ENCODE assay signal across 19 cellular contexts in the genomic region with DNA sequence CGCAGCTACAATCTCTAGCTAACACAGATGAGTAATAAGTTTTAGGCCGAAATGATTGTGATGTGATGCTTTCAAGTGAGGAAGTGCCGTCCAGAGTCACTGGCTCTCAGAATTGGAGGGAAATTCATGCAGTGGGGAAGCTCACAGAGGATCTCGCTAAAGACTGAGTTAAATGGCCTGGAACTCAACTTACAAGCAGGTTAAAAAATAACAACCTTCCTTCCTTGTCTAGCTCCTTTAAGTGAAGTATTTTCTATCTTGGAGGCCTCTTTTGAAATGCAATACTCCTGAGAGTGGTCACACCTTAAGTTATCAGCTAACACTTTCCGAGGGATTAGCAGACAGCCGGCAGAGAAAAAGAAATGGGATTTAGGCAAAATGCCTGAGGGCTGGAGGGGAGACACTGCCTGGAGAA.
"Had no signal": no experiment of that assay in that cellular context is flagged by ENCODE, and none has a peak within 500 bp of the region (broad histone marks: within the 10 kb centered on the region; RNA-seq: fewer than 3 reads in every experiment).

No MANE protein-coding gene starts in this region.

- H3K4me1 Mint-ChIP-seq: activated CD4-positive, alpha-beta T cell treated with anti-CD3 and anti-CD28 coated beads for 36 hours had no signal

- H3K9me3 ChIP-seq: gastroesophageal sphincter, heart right ventricle, pancreas, right lobe of liver, stomach, vagina had no signal

- H3K9me3 Mint-ChIP-seq: activated CD4-positive, alpha-beta memory T cell treated with anti-CD3 and anti-CD28 coated beads for 36 hours; activated naive CD8-positive, alpha-beta T cell treated with anti-CD3 and anti-CD28 coated beads for 36 hours; immature natural killer cell; stimulated activated effector memory CD8-positive, alpha-beta T cell treated with anti-CD3 and anti-CD28 coated beads, Interleukin-12 subunit alpha, Interleukin-12 subunit beta, amount 100 ng/mL, for 72 hours had no signal

- ATAC-seq: activated CD4-positive, alpha-beta T cell treated with anti-CD3 and anti-CD28 coated beads for 36 hours; esophagus mucosa; gastroesophageal sphincter; heart right ventricle; pancreas; right lobe of liver; stimulated activated effector memory CD8-positive, alpha-beta T cell treated with anti-CD3 and anti-CD28 coated beads, Interleukin-12 subunit alpha, Interleukin-12 subunit beta, amount 100 ng/mL, for 72 hours had no signal

- H3K4me3 ChIP-seq: gastroesophageal sphincter, heart right ventricle, pancreas, right lobe of liver, smooth muscle cell, stomach, vagina had no signal

- H3K4me3 Mint-ChIP-seq: activated CD4-positive, alpha-beta memory T cell treated with anti-CD3 and anti-CD28 coated beads for 36 hours; activated CD4-positive, alpha-beta T cell treated with anti-CD3 and anti-CD28 coated beads for 36 hours; activated naive CD8-positive, alpha-beta T cell treated with anti-CD3 and anti-CD28 coated beads for 36 hours; immature natural killer cell; stimulated activated effector memory CD8-positive, alpha-beta T cell treated with anti-CD3 and anti-CD28 coated beads, Interleukin-12 subunit alpha, Interleukin-12 subunit beta, amount 100 ng/mL, for 72 hours had no signal

- H3K27ac Mint-ChIP-seq: activated CD4-positive, alpha-beta memory T cell treated with anti-CD3 and anti-CD28 coated beads for 36 hours; activated CD4-positive, alpha-beta T cell treated with anti-CD3 and anti-CD28 coated beads for 36 hours; activated naive CD8-positive, alpha-beta T cell treated with anti-CD3 and anti-CD28 coated beads for 36 hours; immature natural killer cell; stimulated activated effector memory CD8-positive, alpha-beta T cell treated with anti-CD3 and anti-CD28 coated beads, Interleukin-12 subunit alpha, Interleukin-12 subunit beta, amount 100 ng/mL, for 72 hours had no signal

- H3K36me3 Mint-ChIP-seq: activated CD4-positive, alpha-beta memory T cell treated with anti-CD3 and anti-CD28 coated beads for 36 hours; activated naive CD8-positive, alpha-beta T cell treated with anti-CD3 and anti-CD28 coated beads for 36 hours; immature natural killer cell; stimulated activated effector memory CD8-positive, alpha-beta T cell treated with anti-CD3 and anti-CD28 coated beads, Interleukin-12 subunit alpha, Interleukin-12 subunit beta, amount 100 ng/mL, for 72 hours had no signal

- H3K27me3 ChIP-seq: gastroesophageal sphincter, pancreas, right lobe of liver, stomach, vagina had no signal

- H3K4me1 ChIP-seq: gastroesophageal sphincter, pancreas, stomach, vagina had no signal

- H3K27ac ChIP-seq: gastroesophageal sphincter, heart right ventricle, pancreas, right lobe of liver, stomach, vagina had no signal

- H3K36me3 ChIP-seq: gastroesophageal sphincter, heart right ventricle, pancreas, right lobe of liver, stomach, vagina had no signal

- DNase-seq: activated CD4-positive, alpha-beta memory T cell treated with anti-CD3 and anti-CD28 coated beads for 36 hours; activated CD4-positive, alpha-beta T cell treated with anti-CD3 and anti-CD28 coated beads for 36 hours; activated naive CD4-positive, alpha-beta T cell; activated naive CD8-positive, alpha-beta T cell treated with anti-CD3 and anti-CD28 coated beads for 36 hours; activated T-cell treated with anti-CD3 and anti-CD28 coated beads for 4 hours; amniotic stem cell; effector CD4-positive, alpha-beta T cell; heart right ventricle; immature natural killer cell; pancreas; right lobe of liver; stimulated activated CD4-positive, alpha-beta T cell treated with anti-CD3 and anti-CD28 coated beads, Interleukin-4, amount 100 ng/mL, for 24 hours; stomach; trophoblast cell had no signal
